10 cellular contexts compared by ENCODE assay signal in genomic region chr2:218980800-218981389, GRCh38. TPM values are rescaled to one million over a fixed set of nuclear protein-coding genes. Genes with fewer than 3 reads are reported as not detected.
DNase-seq lines count a peak whose midpoint lies in the region; TF ChIP-seq lines count a peak whose summit lies in the region.
"Had no signal": no experiment of that assay in that cellular context is flagged by ENCODE, and none has a peak within 500 bp of the region (broad histone marks: within the 10 kb centered on the region; RNA-seq: fewer than 3 reads in every experiment).

No MANE protein-coding gene starts in this region.

- no peaks in the 10 kb centered on the region for H3K36me3 ChIP-seq in breast epithelium
- H3K36me3 ChIP-seq: stomach had no signal

- H3K4me1 ChIP-seq in breast epithelium, result peaks cover 10% of the 10 kb centered on the region in 2 donors

- peaks cover 3% of the 10 kb centered on the region for H3K36me3 Mint-ChIP-seq in T-helper 1 cell treated with Interleukin-12 subunit alpha and Interleukin-12 subunit beta and Interleukin-4 antibody, amounts not matched to agents 30 μg/mL and 1 μg/mL, for 36 hours (ENCODE audit: low read depth)
- H3K36me3 Mint-ChIP-seq in IgD-negative memory B cell, result no peaks in the 10 kb centered on the region

- peaks cover 12% of the 10 kb centered on the region for H3K4me1 Mint-ChIP-seq in T-helper 1 cell treated with Interleukin-12 subunit alpha and Interleukin-12 subunit beta and Interleukin-4 antibody, amounts not matched to agents 30 μg/mL and 1 μg/mL, for 36 hours (ENCODE audit: low read depth)
- H3K4me1 Mint-ChIP-seq in IgD-negative memory B cell, result peaks cover 11 to 16% (median 14%) of the 10 kb centered on the region in 3 donors

- intact Hi-C loops in breast epithelium (cut with DNase I; ENCODE audit: low total_unique reads) (no loop called here), posterior vena cava (cut with DNase I) (no loop called here)

- no peaks in the 10 kb centered on the region for H3K9me3 Mint-ChIP-seq in T-helper 1 cell treated with Interleukin-12 subunit alpha and Interleukin-12 subunit beta and Interleukin-4 antibody, amounts not matched to agents 30 μg/mL and 1 μg/mL, for 36 hours
- H3K9me3 Mint-ChIP-seq in IgD-negative memory B cell, result no peaks in the 10 kb centered on the region

- H3K27me3 Mint-ChIP-seq in T-helper 1 cell treated with Interleukin-12 subunit alpha and Interleukin-12 subunit beta and Interleukin-4 antibody, amounts not matched to agents 30 μg/mL and 1 μg/mL, for 36 hours (ENCODE audit: low read depth), result peaks cover 74% of the 10 kb centered on the region
- peaks cover 47% of the 10 kb centered on the region for H3K27me3 Mint-ChIP-seq in IgD-negative memory B cell

- H3K27ac ChIP-seq in breast epithelium, result no peak overlapping the region
- H3K27ac ChIP-seq: stomach had no signal

- H3K4me3 Mint-ChIP-seq in T-helper 1 cell treated with Interleukin-12 subunit alpha and Interleukin-12 subunit beta and Interleukin-4 antibody, amounts not matched to agents 30 μg/mL and 1 μg/mL, for 36 hours, result peak overlapping the region; percentile 34
- peak overlapping the region; percentile 76 to 93 (median 91) for H3K4me3 Mint-ChIP-seq in IgD-negative memory B cell

- H3K4me3 ChIP-seq in breast epithelium, result peak overlapping the region in 2 of 3 donors; percentile 35 to 63

- DNase-seq in T-helper 1 cell, result no peak
- no peak for DNase-seq in breast epithelium (ENCODE audit: low spot score in 2 of 2)
- DNase-seq in posterior vena cava (ENCODE audit: low spot score), result peak; percentile 58
- DNase-seq in iPS-NIHi11 (ENCODE audit: low spot score), result no peak
- DNase-seq in nucleus accumbens (lab: John Stamatoyannopoulos, UW), result no peak
- DNase-seq in NCI-H2081 (lab: John Stamatoyannopoulos, UW), result no peak
- DNase-seq: stomach had no signal

- H3K9me3 ChIP-seq in breast epithelium, result no peaks in the 10 kb centered on the region
- H3K9me3 ChIP-seq: stomach had no signal

- peak overlapping the region; percentile 6 for H3K27ac Mint-ChIP-seq in T-helper 1 cell treated with Interleukin-12 subunit alpha and Interleukin-12 subunit beta and Interleukin-4 antibody, amounts not matched to agents 30 μg/mL and 1 μg/mL, for 36 hours
- peak overlapping the region in 2 of 3 donors; percentile 85 to 91 for H3K27ac Mint-ChIP-seq in IgD-negative memory B cell

- no peak for TF ChIP-seq CTCF in breast epithelium (IDR thresholded peaks at IDR 0.05)

- H3K27me3 ChIP-seq in breast epithelium, result peaks cover 4 to 90% of the 10 kb centered on the region in 2 donors

- TF ChIP-seq POLR2A in breast epithelium (IDR thresholded peaks at IDR 0.05), result no peak

RNA-seq across cellular contexts. Expression of gene FEV, which starts 4.1 kb away (rescaled TPM):
- polyA plus RNA-seq in IgD-negative memory B cell, result not detected
- not detected for total RNA-seq in breast epithelium
- not detected for total RNA-seq in posterior vena cava
- total RNA-seq: glomerular endothelial cell had no signal

RNA-seq across cellular contexts. Expression of gene CRYBA2, which starts 12.3 kb away (rescaled TPM):
- not detected for polyA plus RNA-seq in IgD-negative memory B cell
- total RNA-seq in breast epithelium (not detected), posterior vena cava (not detected)
- total RNA-seq: glomerular endothelial cell had no signal

RNA-seq across cellular contexts. Expression of gene CDK5R2, which starts 21.4 kb away (rescaled TPM):
- polyA plus RNA-seq in IgD-negative memory B cell, result not detected
- total RNA-seq in breast epithelium, result not detected
- total RNA-seq in posterior vena cava, result not detected
- total RNA-seq: glomerular endothelial cell had no signal
